Comparison of ENCODE assay signal across 17 cellular contexts in the genomic region with DNA sequence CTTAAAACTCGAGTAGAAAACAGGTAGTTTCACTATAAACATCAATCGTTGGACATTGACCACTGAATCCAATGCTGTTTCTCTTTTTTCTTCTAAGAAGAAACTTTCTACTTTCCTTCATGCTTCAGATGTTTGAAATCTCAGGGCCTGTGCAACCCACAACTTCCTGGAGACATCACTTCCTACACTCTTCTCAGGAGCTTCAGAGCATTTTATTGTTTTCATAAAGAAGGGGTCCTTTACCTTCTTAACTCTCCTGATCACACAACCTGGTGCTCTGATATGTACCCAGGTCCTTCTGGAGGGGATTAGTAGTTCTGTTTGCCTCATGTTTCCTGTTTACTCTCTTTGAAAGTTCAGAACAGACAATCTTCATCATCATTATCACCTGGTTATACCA.
DNase-seq lines count a peak whose midpoint lies in the region; ATAC-seq and TF ChIP-seq lines count a peak whose summit lies in the region.
"Had no signal": no experiment of that assay in that cellular context is flagged by ENCODE, and none has a peak within 500 bp of the region (broad histone marks: within the 10 kb centered on the region; RNA-seq: fewer than 3 reads in every experiment).

No MANE protein-coding gene starts in this region.

- POLR2A ChIA-PET in activated naive CD8-positive, alpha-beta T cell treated with anti-CD3 and anti-CD28 coated beads, Interleukin-2, amount 10 ng/mL, durations not matched to agents 7 days and 5 days (lab: Charles Lee): interaction anchor here (0.7 to 2.0 kb wide), 3 partner anchors 30 to 296 kb away, joined by 4 to 8 read pairs (median 4); no protein-coding TSS in a partner anchor

- H2AFZ ChIP-seq in OCI-LY1 (ENCODE audit: low read length): 0 out of 2 replicates have a peak overlapping the region, but pooled peaks have one; percentile 10

- H4K20me1 ChIP-seq in OCI-LY1 (ENCODE audit: insufficient read depth, low read length): no peaks in the 10 kb centered on the region

- H3K27ac Mint-ChIP-seq in activated T-cell treated with anti-CD3 and anti-CD28 coated beads, Interleukin-2, amount 50 U/mL, for 24 hours: peak overlapping the region; percentile 91
- peak overlapping the region; percentile 84 for H3K27ac Mint-ChIP-seq in activated naive CD8-positive, alpha-beta T cell treated with anti-CD3 and anti-CD28 coated beads, Interleukin-2, amount 10 ng/mL, durations not matched to agents 7 days and 5 days
- H3K27ac Mint-ChIP-seq in stimulated activated memory B cell treated with anti-CD40 and anti-IgM and Interleukin-4, amounts not matched to agents 10 μg/mL and 1 μg/mL and 100 μg/mL, for 72 hours: peak overlapping the region; percentile 81

- no peaks in the 10 kb centered on the region for H3K36me3 Mint-ChIP-seq in activated T-cell treated with anti-CD3 and anti-CD28 coated beads, Interleukin-2, amount 50 U/mL, for 24 hours (ENCODE audit: low read depth)
- H3K36me3 Mint-ChIP-seq in activated naive CD8-positive, alpha-beta T cell treated with anti-CD3 and anti-CD28 coated beads, Interleukin-2, amount 10 ng/mL, durations not matched to agents 7 days and 5 days: peaks cover 4% of the 10 kb centered on the region
- no peaks in the 10 kb centered on the region for H3K36me3 Mint-ChIP-seq in stimulated activated memory B cell treated with anti-CD40 and anti-IgM and Interleukin-4, amounts not matched to agents 10 μg/mL and 1 μg/mL and 100 μg/mL, for 72 hours

- H3K36me3 ChIP-seq in OCI-LY1 (ENCODE audit: insufficient read depth, low read length): no peaks in the 10 kb centered on the region
- H3K36me3 ChIP-seq: left ventricle myocardium inferior, prostate gland had no signal

- H3F3A ChIP-seq in OCI-LY1 (ENCODE audit: insufficient read depth, low read length): no peaks in the 10 kb centered on the region

- H3K27me3 ChIP-seq in OCI-LY1 (ENCODE audit: insufficient read depth, low read length): no peaks in the 10 kb centered on the region

- peak; percentile 44 for ATAC-seq in activated naive CD8-positive, alpha-beta T cell treated with anti-CD3 and anti-CD28 coated beads, Interleukin-2, amount 10 ng/mL, durations not matched to agents 7 days and 5 days (ENCODE audit: low read depth)
- no peak for ATAC-seq in stimulated activated memory B cell treated with anti-CD40 and anti-IgM and Interleukin-4, amounts not matched to agents 10 μg/mL and 1 μg/mL and 100 μg/mL, for 72 hours
- ATAC-seq in GM18873 (IDR thresholded peaks at IDR 0.05; ENCODE audit: low FRiP score, unreplicated experiment): no peak

- H3K4me2 ChIP-seq in OCI-LY1 (ENCODE audit: low read length): 0 out of 2 replicates have a peak overlapping the region, but pooled peaks have one; percentile 7

- H3K27ac ChIP-seq in OCI-LY1 (ENCODE audit: low read depth, low read length, poor library complexity, severe bottlenecking): no peak overlapping the region
- H3K27ac ChIP-seq: left ventricle myocardium inferior, prostate gland had no signal

- H3K9me3 ChIP-seq in OCI-LY1 (ENCODE audit: low read length): no peaks in the 10 kb centered on the region
- H3K9me3 ChIP-seq: left ventricle myocardium inferior, prostate gland had no signal

- H3K4me1 Mint-ChIP-seq in activated T-cell treated with anti-CD3 and anti-CD28 coated beads, Interleukin-2, amount 50 U/mL, for 24 hours (ENCODE audit: low read depth): peaks cover 62% of the 10 kb centered on the region
- H3K4me1 Mint-ChIP-seq in activated naive CD8-positive, alpha-beta T cell treated with anti-CD3 and anti-CD28 coated beads, Interleukin-2, amount 10 ng/mL, durations not matched to agents 7 days and 5 days: peaks cover 52% of the 10 kb centered on the region
- peaks cover 53% of the 10 kb centered on the region for H3K4me1 Mint-ChIP-seq in stimulated activated memory B cell treated with anti-CD40 and anti-IgM and Interleukin-4, amounts not matched to agents 10 μg/mL and 1 μg/mL and 100 μg/mL, for 72 hours

- no peaks in the 10 kb centered on the region for H3K79me2 ChIP-seq in OCI-LY1 (ENCODE audit: insufficient read depth, low read length)

- no peak overlapping the region for H3K4me3 ChIP-seq in OCI-LY1 (ENCODE audit: low read depth, low read length, poor library complexity, severe bottlenecking)
- H3K4me3 ChIP-seq: left ventricle myocardium inferior, prostate gland had no signal

- H3K9me2 ChIP-seq in OCI-LY1 (ENCODE audit: low read depth, low read length): no peaks in the 10 kb centered on the region

- no peaks in the 10 kb centered on the region for H3K27me3 Mint-ChIP-seq in activated T-cell treated with anti-CD3 and anti-CD28 coated beads, Interleukin-2, amount 50 U/mL, for 24 hours
- H3K27me3 Mint-ChIP-seq in activated naive CD8-positive, alpha-beta T cell treated with anti-CD3 and anti-CD28 coated beads, Interleukin-2, amount 10 ng/mL, durations not matched to agents 7 days and 5 days: no peaks in the 10 kb centered on the region
- H3K27me3 Mint-ChIP-seq in stimulated activated memory B cell treated with anti-CD40 and anti-IgM and Interleukin-4, amounts not matched to agents 10 μg/mL and 1 μg/mL and 100 μg/mL, for 72 hours: no peaks in the 10 kb centered on the region

- no peak for DNase-seq in activated T-cell treated with anti-CD3 and anti-CD28 coated beads, Interleukin-2, amount 50 U/mL, for 24 hours
- DNase-seq in activated T-cell treated with anti-CD3 and anti-CD28 coated beads for 4 hours (no peak), activated gamma-delta T cell (lab: John Stamatoyannopoulos, UW) (no peak), kidney tubule cell (ENCODE audit: low spot score) (no peak)
- no peak for DNase-seq in activated naive CD8-positive, alpha-beta T cell treated with anti-CD3 and anti-CD28 coated beads, Interleukin-2, amount 10 ng/mL, durations not matched to agents 7 days and 5 days
- DNase-seq: ACHN; activated CD4-positive, CD25-positive, alpha-beta regulatory T cell treated with anti-CD3 and anti-CD28 coated beads, Interleukin-2, amount 50 U/mL, for 72 hours; activated effector memory CD4-positive, alpha-beta T cell treated with anti-CD3 and anti-CD28 coated beads, Interleukin-2, amount 50 U/mL, for 16 hours; effector CD4-positive, alpha-beta T cell; left ventricle myocardium inferior; NCI-H187 treated with DMSO at 0.1 percent for 48 hours; NCI-H526; SW 1271 had no signal

- H3K4me3 Mint-ChIP-seq in activated T-cell treated with anti-CD3 and anti-CD28 coated beads, Interleukin-2, amount 50 U/mL, for 24 hours: peak overlapping the region; percentile 15
- peak overlapping the region; percentile 65 for H3K4me3 Mint-ChIP-seq in activated naive CD8-positive, alpha-beta T cell treated with anti-CD3 and anti-CD28 coated beads, Interleukin-2, amount 10 ng/mL, durations not matched to agents 7 days and 5 days
- no peak overlapping the region for H3K4me3 Mint-ChIP-seq in stimulated activated memory B cell treated with anti-CD40 and anti-IgM and Interleukin-4, amounts not matched to agents 10 μg/mL and 1 μg/mL and 100 μg/mL, for 72 hours

- no peaks in the 10 kb centered on the region for H3K9me3 Mint-ChIP-seq in activated T-cell treated with anti-CD3 and anti-CD28 coated beads, Interleukin-2, amount 50 U/mL, for 24 hours
- H3K9me3 Mint-ChIP-seq in activated naive CD8-positive, alpha-beta T cell treated with anti-CD3 and anti-CD28 coated beads, Interleukin-2, amount 10 ng/mL, durations not matched to agents 7 days and 5 days: peaks cover 1% of the 10 kb centered on the region
- H3K9me3 Mint-ChIP-seq in stimulated activated memory B cell treated with anti-CD40 and anti-IgM and Interleukin-4, amounts not matched to agents 10 μg/mL and 1 μg/mL and 100 μg/mL, for 72 hours: no peaks in the 10 kb centered on the region

- H3K9ac ChIP-seq in OCI-LY1 (ENCODE audit: low read length): no peak overlapping the region

- H3K4me1 ChIP-seq in OCI-LY1 (ENCODE audit: insufficient read depth, low read length, severe bottlenecking): peaks cover 21% of the 10 kb centered on the region
- H3K4me1 ChIP-seq: left ventricle myocardium inferior, prostate gland had no signal

- TF ChIP-seq CTCF in OCI-LY1 (IDR thresholded peaks at IDR 0.05; ENCODE audit: low read length): no peak
